In genomic region chr14:67668559-67668958, GRCh38 we compare ENCODE assay signal across 19 cellular contexts. TPM values are rescaled to one million over a fixed set of nuclear protein-coding genes. Genes with fewer than 3 reads are reported as not detected.
DNase-seq lines count a peak whose midpoint lies in the region; ATAC-seq lines count a peak whose summit lies in the region.
"Had no signal": no experiment of that assay in that cellular context is flagged by ENCODE, and none has a peak within 500 bp of the region (broad histone marks: within the 10 kb centered on the region; RNA-seq: fewer than 3 reads in every experiment).

No MANE protein-coding gene starts in this region.

- DNase-seq in activated CD4-positive, alpha-beta T cell treated with anti-CD3 and anti-CD28 coated beads for 36 hours: peak; percentile 27
- DNase-seq in activated CD4-positive, alpha-beta T cell treated with anti-CD3 and anti-CD28 coated beads, Interleukin-2, amount 10 ng/mL, durations not matched to agents 24 days and 14 days: no peak
- peak; percentile 57 for DNase-seq in NCI-H1048 (lab: John Stamatoyannopoulos, UW)
- DNase-seq in naive thymus-derived CD4-positive, alpha-beta T cell: no peak
- DNase-seq in MV-4-11 (lab: John Stamatoyannopoulos, UW): no peak
- DNase-seq in hepatic stellate cell (ENCODE audit: low spot score): no peak
- no peak for DNase-seq in NCI-H2196 (lab: John Stamatoyannopoulos, UW; ENCODE audit: unreplicated experiment)
- DNase-seq: activated effector memory CD4-positive, alpha-beta T cell treated with anti-CD3 and anti-CD28 coated beads, Interleukin-2, amount 50 U/mL, for 16 hours; Calu3; endodermal cell; GF-D8; mammary epithelial cell; NCI-H446 treated with DMSO at 0.1 percent for 48 hours had no signal

- no peaks in the 10 kb centered on the region for H3K9me3 ChIP-seq in naive thymus-derived CD4-positive, alpha-beta T cell (ENCODE audit: control insufficient read depth in 2 of 3, low read length in 3 of 3)
- H3K9me3 ChIP-seq: neutrophil had no signal

- H3K27me3 ChIP-seq in naive thymus-derived CD4-positive, alpha-beta T cell (ENCODE audit: control insufficient read depth in 2 of 2, insufficient read depth in 2 of 2, low read length in 2 of 2): no peaks in the 10 kb centered on the region
- H3K27me3 ChIP-seq: neutrophil had no signal

- POLR2A ChIA-PET in activated CD4-positive, alpha-beta T cell treated with anti-CD3 and anti-CD28 coated beads for 36 hours (lab: Charles Lee): no interaction called here
- POLR2A ChIA-PET in naive thymus-derived CD4-positive, alpha-beta T cell (lab: Charles Lee): interaction anchor here (0.5 to 0.7 kb wide), 2 partner anchors 29 to 1271 kb away, joined by 3 read pairs; no protein-coding TSS in a partner anchor

- CTCF ChIA-PET in activated CD4-positive, alpha-beta T cell treated with anti-CD3 and anti-CD28 coated beads for 36 hours (lab: Charles Lee): interaction anchor here (0.7 to 8.8 kb wide), 16 partner anchors 12 to 180 kb away, joined by 3 to 65 read pairs (median 4); partner anchors contain the start of genes ARG2, PIGH, RDH11 and TMEM229B
- CTCF ChIA-PET in naive thymus-derived CD4-positive, alpha-beta T cell (lab: Charles Lee): interaction anchor here (1.2 to 1.6 kb wide), 3 partner anchors 14 to 241 kb away, joined by 3 to 6 read pairs (median 4); no protein-coding TSS in a partner anchor

- no peak overlapping the region for H3K4me3 Mint-ChIP-seq in activated CD4-positive, alpha-beta T cell treated with anti-CD3 and anti-CD28 coated beads for 36 hours
- no peak overlapping the region for H3K4me3 Mint-ChIP-seq in activated CD4-positive, alpha-beta T cell treated with anti-CD3 and anti-CD28 coated beads, Interleukin-2, amount 10 ng/mL, durations not matched to agents 24 days and 14 days
- peak overlapping the region in 1 of 10 donors; percentile 4 for H3K4me3 Mint-ChIP-seq in naive thymus-derived CD4-positive, alpha-beta T cell
- H3K4me3 Mint-ChIP-seq: endodermal cell had no signal

- no peaks in the 10 kb centered on the region for H3K36me3 Mint-ChIP-seq in activated CD4-positive, alpha-beta T cell treated with anti-CD3 and anti-CD28 coated beads for 36 hours (ENCODE audit: low read depth)
- H3K36me3 Mint-ChIP-seq in activated CD4-positive, alpha-beta T cell treated with anti-CD3 and anti-CD28 coated beads, Interleukin-2, amount 10 ng/mL, durations not matched to agents 24 days and 14 days (ENCODE audit: low read depth): peaks cover 4% of the 10 kb centered on the region
- peaks cover 0 to 8% (median 0%) of the 10 kb centered on the region in 5 donors for H3K36me3 Mint-ChIP-seq in naive thymus-derived CD4-positive, alpha-beta T cell

- no peaks in the 10 kb centered on the region for H3K27me3 Mint-ChIP-seq in activated CD4-positive, alpha-beta T cell treated with anti-CD3 and anti-CD28 coated beads for 36 hours
- no peaks in the 10 kb centered on the region for H3K27me3 Mint-ChIP-seq in activated CD4-positive, alpha-beta T cell treated with anti-CD3 and anti-CD28 coated beads, Interleukin-2, amount 10 ng/mL, durations not matched to agents 24 days and 14 days
- no peaks in the 10 kb centered on the region for H3K27me3 Mint-ChIP-seq in naive thymus-derived CD4-positive, alpha-beta T cell

- peaks cover 16 to 17% of the 10 kb centered on the region in 2 donors for H3K4me1 ChIP-seq in naive thymus-derived CD4-positive, alpha-beta T cell (ENCODE audit: control insufficient read depth in 2 of 2, insufficient read depth in 2 of 2, low read length in 2 of 2)

- H3K36me3 ChIP-seq in naive thymus-derived CD4-positive, alpha-beta T cell (ENCODE audit: control insufficient read depth in 2 of 3, insufficient read depth in 3 of 3, low read length in 3 of 3): no peaks in the 10 kb centered on the region
- H3K36me3 ChIP-seq: neutrophil had no signal

- ATAC-seq in activated CD4-positive, alpha-beta T cell treated with anti-CD3 and anti-CD28 coated beads for 36 hours: peak; percentile 61
- peak; percentile 63 for ATAC-seq in GM18520 (IDR thresholded peaks at IDR 0.05; ENCODE audit: unreplicated experiment)
- ATAC-seq in naive thymus-derived CD4-positive, alpha-beta T cell: peak; percentile 64

- intact Hi-C loops in activated CD4-positive, alpha-beta T cell treated with anti-CD3 and anti-CD28 coated beads for 36 hours (cut with DNase I, micrococcal nuclease): loop anchor here in 1 of 2 experiments (5.0 to 10.0 kb wide), 2 partner anchors 34 to 144 kb away; partner anchors contain the start of gene RDH12
- intact Hi-C loops in activated CD4-positive, alpha-beta T cell treated with anti-CD3 and anti-CD28 coated beads, Interleukin-2, amount 10 ng/mL, durations not matched to agents 24 days and 14 days (cut with micrococcal nuclease): no loop called here
- intact Hi-C loops in naive thymus-derived CD4-positive, alpha-beta T cell (cut with micrococcal nuclease): loop anchor here in 1 of 2 donors (5.0 kb wide), 1 partner anchor 141 kb away; no protein-coding TSS in a partner anchor

- peaks cover 53% of the 10 kb centered on the region for H3K4me1 Mint-ChIP-seq in activated CD4-positive, alpha-beta T cell treated with anti-CD3 and anti-CD28 coated beads for 36 hours
- peaks cover 39% of the 10 kb centered on the region for H3K4me1 Mint-ChIP-seq in activated CD4-positive, alpha-beta T cell treated with anti-CD3 and anti-CD28 coated beads, Interleukin-2, amount 10 ng/mL, durations not matched to agents 24 days and 14 days
- H3K4me1 Mint-ChIP-seq in naive thymus-derived CD4-positive, alpha-beta T cell: peaks cover 40 to 86% (median 71%) of the 10 kb centered on the region in 7 donors

- no peak overlapping the region for H3K4me3 ChIP-seq in naive thymus-derived CD4-positive, alpha-beta T cell (ENCODE audit: low read length)
- H3K4me3 ChIP-seq: skin epidermis had no signal

- H3K27ac Mint-ChIP-seq in activated CD4-positive, alpha-beta T cell treated with anti-CD3 and anti-CD28 coated beads for 36 hours: no peak overlapping the region
- no peak overlapping the region for H3K27ac Mint-ChIP-seq in activated CD4-positive, alpha-beta T cell treated with anti-CD3 and anti-CD28 coated beads, Interleukin-2, amount 10 ng/mL, durations not matched to agents 24 days and 14 days
- peak overlapping the region in 5 of 9 donors; percentile 3 to 78 (median 64) for H3K27ac Mint-ChIP-seq in naive thymus-derived CD4-positive, alpha-beta T cell
- H3K27ac Mint-ChIP-seq: endodermal cell had no signal

- H3K9me3 Mint-ChIP-seq in activated CD4-positive, alpha-beta T cell treated with anti-CD3 and anti-CD28 coated beads for 36 hours (ENCODE audit: low read depth): no peaks in the 10 kb centered on the region
- H3K9me3 Mint-ChIP-seq in activated CD4-positive, alpha-beta T cell treated with anti-CD3 and anti-CD28 coated beads, Interleukin-2, amount 10 ng/mL, durations not matched to agents 24 days and 14 days: no peaks in the 10 kb centered on the region
- no peaks in the 10 kb centered on the region for H3K9me3 Mint-ChIP-seq in naive thymus-derived CD4-positive, alpha-beta T cell
- H3K9me3 Mint-ChIP-seq: endodermal cell had no signal

- H3K27ac ChIP-seq in naive thymus-derived CD4-positive, alpha-beta T cell (ENCODE audit: low read depth, low read length): no peak overlapping the region
- H3K27ac ChIP-seq: neutrophil, skin epidermis had no signal

RNA-seq across cellular contexts. Expression of gene VTI1B, which starts 5.9 kb away (rescaled TPM):
- total RNA-seq in activated CD4-positive, alpha-beta T cell treated with anti-CD3 and anti-CD28 coated beads for 36 hours: 10 to 100 TPM; 42.0 to 58.3 TPM
- total RNA-seq in activated CD4-positive, alpha-beta T cell treated with anti-CD3 and anti-CD28 coated beads, Interleukin-2, amount 10 ng/mL, durations not matched to agents 24 days and 14 days: 75.3 and 78.5 TPM in 2 replicates
- 10 to 100 TPM; 49.2 to 82.4 (median 65.9) TPM for total RNA-seq in naive thymus-derived CD4-positive, alpha-beta T cell
- polyA plus RNA-seq in naive thymus-derived CD4-positive, alpha-beta T cell: 10 to 100 TPM; 53.7 to 99.7 TPM

RNA-seq across cellular contexts. Expression of gene RDH11, which starts 27.0 kb away (rescaled TPM):
- 10 to 100 TPM; 72.0 to 75.6 TPM for total RNA-seq in activated CD4-positive, alpha-beta T cell treated with anti-CD3 and anti-CD28 coated beads for 36 hours
- total RNA-seq in activated CD4-positive, alpha-beta T cell treated with anti-CD3 and anti-CD28 coated beads, Interleukin-2, amount 10 ng/mL, durations not matched to agents 24 days and 14 days: 66.2 and 67.7 TPM in 2 replicates
- total RNA-seq in naive thymus-derived CD4-positive, alpha-beta T cell: 10 to 100 TPM; 22.3 to 44.5 (median 42.6) TPM
- polyA plus RNA-seq in naive thymus-derived CD4-positive, alpha-beta T cell: 10 to 100 TPM; 85.4 to 96.8 TPM

RNA-seq across cellular contexts. Expression of gene RDH12, which starts 33.1 kb away (rescaled TPM):
- not detected for total RNA-seq in activated CD4-positive, alpha-beta T cell treated with anti-CD3 and anti-CD28 coated beads for 36 hours
- not detected in 2 replicates for total RNA-seq in activated CD4-positive, alpha-beta T cell treated with anti-CD3 and anti-CD28 coated beads, Interleukin-2, amount 10 ng/mL, durations not matched to agents 24 days and 14 days
- total RNA-seq in naive thymus-derived CD4-positive, alpha-beta T cell: not detected
- under 1 TPM; 0.10 to 0.31 TPM for polyA plus RNA-seq in naive thymus-derived CD4-positive, alpha-beta T cell
- total RNA-seq: A673; mammary epithelial cell; RPMI7951; T-helper 1 cell treated with Interleukin-12 subunit alpha and Interleukin-12 subunit beta and Interleukin-4 antibody, amounts not matched to agents 30 ng/mL and 1 ng/mL, for 36 hours had no signal

RNA-seq across cellular contexts. Expression of gene ARG2, which starts 48.8 kb away (rescaled TPM):
- total RNA-seq in activated CD4-positive, alpha-beta T cell treated with anti-CD3 and anti-CD28 coated beads for 36 hours: 10 to 100 TPM; 11.9 TPM
- total RNA-seq in activated CD4-positive, alpha-beta T cell treated with anti-CD3 and anti-CD28 coated beads, Interleukin-2, amount 10 ng/mL, durations not matched to agents 24 days and 14 days: 4.7 and 5.0 TPM in 2 replicates
- 1 to 10 TPM in 3 of 5 experiments, under 1 TPM in 2; 0.46 to 5.1 (median 3.2) TPM for total RNA-seq in naive thymus-derived CD4-positive, alpha-beta T cell
- polyA plus RNA-seq in naive thymus-derived CD4-positive, alpha-beta T cell: under 1 TPM; 0.36 to 0.56 TPM

Comparison
In these comparisons a context has a peak if more than half of its experiments do, and no peak if none do; other contexts are left out.
1. DNase-seq: peak in activated CD4-positive, alpha-beta T cell treated with anti-CD3 and anti-CD28 coated beads for 36 hours (single experiment) and NCI-H1048 (single experiment); none in activated CD4-positive, alpha-beta T cell treated with anti-CD3 and anti-CD28 coated beads, Interleukin-2, amount 10 ng/mL, durations not matched to agents 24 days and 14 days (single experiment), naive thymus-derived CD4-positive, alpha-beta T cell (0 of 9), MV-4-11 (single experiment), hepatic stellate cell (single experiment) and NCI-H2196 (single experiment).
2. H3K27ac Mint-ChIP-seq: peak in naive thymus-derived CD4-positive, alpha-beta T cell (5 of 9); none in activated CD4-positive, alpha-beta T cell treated with anti-CD3 and anti-CD28 coated beads for 36 hours (single experiment) and activated CD4-positive, alpha-beta T cell treated with anti-CD3 and anti-CD28 coated beads, Interleukin-2, amount 10 ng/mL, durations not matched to agents 24 days and 14 days (single experiment).
3. Peak in every context shown above with its lines, with median percentiles within 50 percentile points of each other: ATAC-seq.